19 cellular contexts compared by ENCODE assay signal in the genomic region with DNA sequence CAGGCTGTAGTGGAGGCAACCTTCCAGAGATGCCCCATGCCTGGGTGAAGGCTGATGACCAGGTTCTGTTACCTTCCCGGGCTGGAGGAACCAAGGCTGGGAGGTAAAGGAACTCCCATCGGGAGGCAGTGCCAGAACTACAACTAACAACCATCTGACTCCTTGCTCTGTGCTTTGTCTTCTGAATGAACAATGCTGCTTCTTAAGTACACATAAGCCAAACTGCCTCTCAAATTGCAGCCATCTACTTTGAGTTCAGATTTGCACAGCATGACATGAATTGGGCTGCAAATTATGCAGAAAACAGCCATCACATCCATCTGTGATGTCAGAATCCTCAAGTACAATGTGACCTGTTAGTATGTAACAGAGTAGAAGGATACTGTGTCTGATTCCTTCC.
"Had no signal": no experiment of that assay in that cellular context is flagged by ENCODE, and none has a peak within 500 bp of the region (broad histone marks: within the 10 kb centered on the region; RNA-seq: fewer than 3 reads in every experiment).

No MANE protein-coding gene starts in this region.

- H3K27me3 ChIP-seq: esophagus squamous epithelium, left lung, neutrophil, stomach, testis, upper lobe of right lung had no signal

- H3K9me3 ChIP-seq: esophagus squamous epithelium, left lung, neutrophil, stomach, testis, upper lobe of right lung had no signal

- H3K4me1 ChIP-seq: esophagus squamous epithelium, left lung, stomach, testis, upper lobe of right lung had no signal

- ATAC-seq: activated CD8-positive, alpha-beta T cell treated with anti-CD3 and anti-CD28 coated beads for 36 hours; left lung; naive thymus-derived CD4-positive, alpha-beta T cell; upper lobe of right lung had no signal

- DNase-seq: activated B cell treated with CpG ODN at 0.5 μM for 24 hours; activated CD4-positive, alpha-beta T cell treated with anti-CD3 and anti-CD28 coated beads for 48 hours; activated CD8-positive, alpha-beta memory T cell treated with anti-CD3 and anti-CD28 coated beads, Interleukin-2, amount 50 U/mL, for 4 hours; activated CD8-positive, alpha-beta T cell treated with anti-CD3 and anti-CD28 coated beads for 36 hours; activated effector memory CD4-positive, alpha-beta T cell treated with anti-CD3 and anti-CD28 coated beads, Interleukin-2, amount 50 U/mL, for 16 hours; activated T-cell treated with anti-CD3 and anti-CD28 coated beads, Interleukin-2, amount 50 U/mL, for 48 hours; central memory CD4-positive, alpha-beta T cell; esophagus squamous epithelium; hippocampal formation; kidney; left lung; naive thymus-derived CD4-positive, alpha-beta T cell; stimulated activated CD4-positive, alpha-beta T cell treated with anti-CD3 and anti-CD28 coated beads, Interleukin-1b, Interleukin-23, amount 100 ng/mL, for 48 hours; stomach; testis; upper lobe of right lung had no signal

- H3K27ac ChIP-seq: coronary artery, esophagus squamous epithelium, left lung, neutrophil, parathyroid adenoma, stomach, testis, upper lobe of right lung had no signal

- H3K36me3 ChIP-seq: esophagus squamous epithelium, left lung, neutrophil, stomach, upper lobe of right lung had no signal

- H3K4me3 ChIP-seq: coronary artery, esophagus squamous epithelium, left lung, stomach, testis, upper lobe of right lung had no signal
